In genomic region chr15:81003023-81003350, GRCh38 we compare ENCODE assay signal across 1 cellular context.
TF ChIP-seq lines count a peak whose summit lies in the region.

No MANE protein-coding gene starts in this region.

TF ChIP-seq in SK-N-SH, 30 proteins besides CTCF, POLR2A, EP300 and RAD21 (continued from another document):
- TF ChIP-seq POLR2AphosphoS5 (IDR thresholded peaks at IDR 0.05; ENCODE audit: low read depth, low read length) (no peak), REST (IDR thresholded peaks at IDR 0.05; ENCODE audit: low read depth, low read length) (no peak), TAF1 (IDR thresholded peaks at IDR 0.05; ENCODE audit: borderline replicate concordance, low read depth, low read length) (no peak), GATA2 (CRISPR knock-in tag; IDR thresholded peaks at IDR 0.05) (no peak), ELF1 (IDR thresholded peaks at IDR 0.05) (no peak), FOXM1 (IDR thresholded peaks at IDR 0.05; ENCODE audit: low read depth) (no peak), ZBTB33 (IDR thresholded peaks at IDR 0.05; ENCODE audit: borderline replicate concordance, low read depth) (no peak)
